ENCODE assay signal across 1 cellular context in the genomic region with DNA sequence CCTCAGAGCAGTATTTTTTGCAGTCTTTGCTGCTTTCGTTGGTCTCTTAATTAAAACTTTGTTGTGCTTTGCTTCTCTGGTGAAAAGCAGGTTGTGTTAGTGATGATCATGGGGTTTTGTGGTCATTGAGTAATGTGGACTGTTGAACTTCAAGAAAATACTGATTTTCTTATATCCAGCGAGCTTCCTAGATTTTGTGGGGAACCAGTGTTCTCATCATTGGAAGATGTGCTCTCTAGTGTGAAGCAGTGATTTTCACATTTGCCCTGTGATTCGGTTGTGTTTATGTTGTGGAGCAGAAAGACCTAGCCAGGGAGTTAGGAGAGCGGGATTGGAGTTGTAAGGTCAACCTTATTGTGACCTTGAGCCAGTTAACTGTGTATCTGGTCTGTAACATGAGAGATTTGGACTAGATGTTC.
TF ChIP-seq lines count a peak whose summit lies in the region.

No MANE protein-coding gene starts in this region.

TF ChIP-seq in HepG2, 621 proteins besides CTCF, POLR2A, EP300 and RAD21:
- TF ChIP-seq PRDM10 (CRISPR knock-in tag; IDR thresholded peaks at IDR 0.05; ENCODE audit: low read depth) (no peak), MZF1 (CRISPR knock-in tag; IDR thresholded peaks at IDR 0.05; ENCODE audit: borderline replicate concordance) (no peak), RFXANK (CRISPR knock-in tag; IDR thresholded peaks at IDR 0.05) (no peak), GFI1 (CRISPR knock-in tag; IDR thresholded peaks at IDR 0.05; ENCODE audit: borderline replicate concordance) (peak; percentile 86), AHR (CRISPR knock-in tag; IDR thresholded peaks at IDR 0.05) (no peak), ZSCAN29 (CRISPR knock-in tag; conservative IDR thresholded peaks at IDR 0.05) (no peak), FOXA3 (CRISPR knock-in tag; IDR thresholded peaks at IDR 0.05) (0 out of 2 replicates have a peak, but pooled peaks have one; percentile 12), NR2F6 (IDR thresholded peaks at IDR 0.05) (no peak; the same call in 1 of the 2 replicates), NR2F6 (CRISPR knock-in tag; IDR thresholded peaks at IDR 0.05) (peak; percentile 63; the same call in 1 of the 2 replicates), ZNF468 (CRISPR knock-in tag; IDR thresholded peaks at IDR 0.05) (no peak), RCOR2 (CRISPR knock-in tag; IDR thresholded peaks at IDR 0.05) (0 out of 2 replicates have a peak, but pooled peaks have one; percentile 24), RARA (CRISPR knock-in tag; IDR thresholded peaks at IDR 0.05) (peak; percentile 12; the same call in 1 of the 2 replicates), NR2F1 (CRISPR knock-in tag; IDR thresholded peaks at IDR 0.05) (peak; percentile 29 to 42; a peak in 1 of 4 replicates), SMAD9 (CRISPR knock-in tag; IDR thresholded peaks at IDR 0.05) (no peak), ZNF644 (CRISPR knock-in tag; IDR thresholded peaks at IDR 0.05; ENCODE audit: low read depth) (0 out of 2 replicates have a peak, but pooled peaks have one; percentile 13), ELF1 (CRISPR knock-in tag; IDR thresholded peaks at IDR 0.05) (no peak), MBD4 (IDR thresholded peaks at IDR 0.05; ENCODE audit: borderline replicate concordance, low read length) (no peak), FOXK2 (IDR thresholded peaks at IDR 0.05) (no peak), AGO2 (optimal IDR thresholded peaks at IDR 0.05; ENCODE audit: low read depth, low read length) (no peak), FOXM1 (CRISPR knock-in tag; IDR thresholded peaks at IDR 0.05) (no peak), PREB (CRISPR knock-in tag; IDR thresholded peaks at IDR 0.05) (no peak), SMC3 (IDR thresholded peaks at IDR 0.05; ENCODE audit: low read length) (no peak), GATAD2A (CRISPR knock-in tag; IDR thresholded peaks at IDR 0.05) (peak; percentile 15; the same call in 1 of the 2 replicates), ZNF646 (CRISPR knock-in tag; IDR thresholded peaks at IDR 0.05) (peak; percentile 28; the same call in 1 of the 2 replicates), DR1 (CRISPR knock-in tag; IDR thresholded peaks at IDR 0.05) (no peak), HMG20B (CRISPR knock-in tag; conservative IDR thresholded peaks at IDR 0.05) (0 out of 2 replicates have a peak, but pooled peaks have one; percentile 17), ESRRA (CRISPR knock-in tag; IDR thresholded peaks at IDR 0.05; ENCODE audit: low read depth) (peak; percentile 79), SIX4 (CRISPR knock-in tag; IDR thresholded peaks at IDR 0.05) (peak; percentile 40; the same call in 1 of the 2 replicates), BHLHE40 (IDR thresholded peaks at IDR 0.05; ENCODE audit: low read length) (no peak), MIER2 (CRISPR knock-in tag; IDR thresholded peaks at IDR 0.05) (no peak), ARHGAP35 (CRISPR knock-in tag; IDR thresholded peaks at IDR 0.05; ENCODE audit: borderline replicate concordance) (no peak), HNF4A (CRISPR knock-in tag; IDR thresholded peaks at IDR 0.05) (peak; percentile 45; the same call in 1 of the 2 replicates)
- TF ChIP-seq, protein P1, sequence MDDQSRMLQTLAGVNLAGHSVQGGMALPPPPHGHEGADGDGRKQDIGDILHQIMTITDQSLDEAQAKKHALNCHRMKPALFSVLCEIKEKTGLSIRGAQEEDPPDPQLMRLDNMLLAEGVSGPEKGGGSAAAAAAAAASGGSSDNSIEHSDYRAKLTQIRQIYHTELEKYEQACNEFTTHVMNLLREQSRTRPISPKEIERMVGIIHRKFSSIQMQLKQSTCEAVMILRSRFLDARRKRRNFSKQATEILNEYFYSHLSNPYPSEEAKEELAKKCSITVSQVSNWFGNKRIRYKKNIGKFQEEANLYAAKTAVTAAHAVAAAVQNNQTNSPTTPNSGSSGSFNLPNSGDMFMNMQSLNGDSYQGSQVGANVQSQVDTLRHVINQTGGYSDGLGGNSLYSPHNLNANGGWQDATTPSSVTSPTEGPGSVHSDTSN (CRISPR knock-in tag; IDR thresholded peaks at IDR 0.05; ENCODE audit: borderline replicate concordance) = no peak
- TF ChIP-seq, protein P2, sequence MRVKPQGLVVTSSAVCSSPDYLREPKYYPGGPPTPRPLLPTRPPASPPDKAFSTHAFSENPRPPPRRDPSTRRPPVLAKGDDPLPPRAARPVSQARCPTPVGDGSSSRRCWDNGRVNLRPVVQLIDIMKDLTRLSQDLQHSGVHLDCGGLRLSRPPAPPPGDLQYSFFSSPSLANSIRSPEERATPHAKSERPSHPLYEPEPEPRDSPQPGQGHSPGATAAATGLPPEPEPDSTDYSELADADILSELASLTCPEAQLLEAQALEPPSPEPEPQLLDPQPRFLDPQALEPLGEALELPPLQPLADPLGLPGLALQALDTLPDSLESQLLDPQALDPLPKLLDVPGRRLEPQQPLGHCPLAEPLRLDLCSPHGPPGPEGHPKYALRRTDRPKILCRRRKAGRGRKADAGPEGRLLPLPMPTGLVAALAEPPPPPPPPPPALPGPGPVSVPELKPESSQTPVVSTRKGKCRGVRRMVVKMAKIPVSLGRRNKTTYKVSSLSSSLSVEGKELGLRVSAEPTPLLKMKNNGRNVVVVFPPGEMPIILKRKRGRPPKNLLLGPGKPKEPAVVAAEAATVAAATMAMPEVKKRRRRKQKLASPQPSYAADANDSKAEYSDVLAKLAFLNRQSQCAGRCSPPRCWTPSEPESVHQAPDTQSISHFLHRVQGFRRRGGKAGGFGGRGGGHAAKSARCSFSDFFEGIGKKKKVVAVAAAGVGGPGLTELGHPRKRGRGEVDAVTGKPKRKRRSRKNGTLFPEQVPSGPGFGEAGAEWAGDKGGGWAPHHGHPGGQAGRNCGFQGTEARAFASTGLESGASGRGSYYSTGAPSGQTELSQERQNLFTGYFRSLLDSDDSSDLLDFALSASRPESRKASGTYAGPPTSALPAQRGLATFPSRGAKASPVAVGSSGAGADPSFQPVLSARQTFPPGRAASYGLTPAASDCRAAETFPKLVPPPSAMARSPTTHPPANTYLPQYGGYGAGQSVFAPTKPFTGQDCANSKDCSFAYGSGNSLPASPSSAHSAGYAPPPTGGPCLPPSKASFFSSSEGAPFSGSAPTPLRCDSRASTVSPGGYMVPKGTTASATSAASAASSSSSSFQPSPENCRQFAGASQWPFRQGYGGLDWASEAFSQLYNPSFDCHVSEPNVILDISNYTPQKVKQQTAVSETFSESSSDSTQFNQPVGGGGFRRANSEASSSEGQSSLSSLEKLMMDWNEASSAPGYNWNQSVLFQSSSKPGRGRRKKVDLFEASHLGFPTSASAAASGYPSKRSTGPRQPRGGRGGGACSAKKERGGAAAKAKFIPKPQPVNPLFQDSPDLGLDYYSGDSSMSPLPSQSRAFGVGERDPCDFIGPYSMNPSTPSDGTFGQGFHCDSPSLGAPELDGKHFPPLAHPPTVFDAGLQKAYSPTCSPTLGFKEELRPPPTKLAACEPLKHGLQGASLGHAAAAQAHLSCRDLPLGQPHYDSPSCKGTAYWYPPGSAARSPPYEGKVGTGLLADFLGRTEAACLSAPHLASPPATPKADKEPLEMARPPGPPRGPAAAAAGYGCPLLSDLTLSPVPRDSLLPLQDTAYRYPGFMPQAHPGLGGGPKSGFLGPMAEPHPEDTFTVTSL (CRISPR knock-in tag; IDR thresholded peaks at IDR 0.05; ENCODE audit: borderline replicate concordance) = no peak
- TF ChIP-seq, protein P3, sequence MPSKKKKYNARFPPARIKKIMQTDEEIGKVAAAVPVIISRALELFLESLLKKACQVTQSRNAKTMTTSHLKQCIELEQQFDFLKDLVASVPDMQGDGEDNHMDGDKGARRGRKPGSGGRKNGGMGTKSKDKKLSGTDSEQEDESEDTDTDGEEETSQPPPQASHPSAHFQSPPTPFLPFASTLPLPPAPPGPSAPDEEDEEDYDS (CRISPR knock-in tag; IDR thresholded peaks at IDR 0.05) = no peak
TF ChIP-seq in HepG2: peak in this region for 13.
